In the genomic region with DNA sequence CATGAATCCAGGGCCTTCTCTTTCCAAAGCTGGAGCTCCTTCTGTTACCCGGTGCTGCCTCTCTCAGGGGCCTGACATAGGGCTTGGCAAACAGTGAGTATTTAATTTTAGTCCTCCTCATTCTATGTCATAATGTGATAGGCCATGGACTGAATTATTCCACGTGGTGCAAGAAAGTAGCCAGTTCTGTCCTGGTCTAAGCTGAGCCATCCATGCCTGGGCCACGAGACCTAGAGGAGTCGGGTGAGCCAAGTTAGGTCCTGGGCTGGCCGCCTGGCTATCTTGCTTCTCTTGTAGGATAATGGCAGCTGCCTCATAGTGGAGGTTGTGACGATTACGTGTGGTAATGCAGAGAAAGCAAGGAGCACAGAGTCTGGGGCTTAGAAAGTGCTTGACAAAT, we compare ENCODE assay signal across 27 cellular contexts.
"Had no signal": no experiment of that assay in that cellular context is flagged by ENCODE, and none has a peak within 500 bp of the region (broad histone marks: within the 10 kb centered on the region; RNA-seq: fewer than 3 reads in every experiment).

No MANE protein-coding gene starts in this region.

- H3K27me3 ChIP-seq: colonic mucosa, esophagus squamous epithelium, upper lobe of left lung, vagina had no signal

- H3K9me3 ChIP-seq: colonic mucosa, esophagus squamous epithelium, mucosa of descending colon, upper lobe of left lung, vagina had no signal

- H3K4me3 ChIP-seq: colonic mucosa, esophagus squamous epithelium, mucosa of descending colon, SK-N-MC, upper lobe of left lung, vagina had no signal

- ATAC-seq: activated naive CD8-positive, alpha-beta T cell treated with anti-CD3 and anti-CD28 coated beads, Interleukin-2, amount 50 U/mL, for 24 hours; activated T-helper 17 cell treated with anti-CD3 and anti-CD28 coated beads, Interleukin-2, amount 50 U/mL, for 72 hours; mucosa of descending colon; natural killer cell treated with Interleukin-12 subunit alpha and Interleukin-12 subunit beta and Interleukin-15 and Interleukin-18, amount 100 ng/mL, for 72 hours; WTC11 had no signal

- DNase-seq: activated CD4-positive, alpha-beta memory T cell treated with anti-CD3 and anti-CD28 coated beads, Interleukin-2, amount 10 ng/mL, durations not matched to agents 7 days and 5 days; activated CD4-positive, alpha-beta T cell treated with anti-CD3 and anti-CD28 coated beads for 1 hour; activated CD4-positive, alpha-beta T cell treated with anti-CD3 and anti-CD28 coated beads, Interleukin-2, amount 10 ng/mL, durations not matched to agents 7 days and 5 days; activated CD8-positive, alpha-beta memory T cell treated with anti-CD3 and anti-CD28 coated beads, Interleukin-2, amount 50 U/mL, for 48 hours; activated gamma-delta T cell treated with Interleukin-2 at 50 U/mL for 16 hours; activated naive CD4-positive, alpha-beta T cell treated with anti-CD3 and anti-CD28 coated beads, Interleukin-2, amount 50 U/mL, for 16 hours; activated naive CD8-positive, alpha-beta T cell treated with anti-CD3 and anti-CD28 coated beads, Interleukin-2, amount 50 U/mL, for 24 hours; activated T-cell treated with anti-CD3 and anti-CD28 coated beads, Interleukin-2, amount 50 U/mL, for 24 hours; cerebellar nuclear complex; colonic mucosa; effector CD8-positive, alpha-beta T cell; esophagus squamous epithelium; glutamatergic neuron; hippocampal formation; immature natural killer cell; kidney; mucosa of descending colon; stimulated activated CD4-positive, alpha-beta T cell treated with anti-CD3 and anti-CD28 coated beads, Interleukin-12 subunit alpha, Interleukin-12 subunit beta, amount 100 ng/mL, for 4 hours; stimulated activated CD4-positive, alpha-beta T cell treated with anti-CD3 and anti-CD28 coated beads, Interleukin-4, amount 100 ng/mL, for 1 hour; T-helper 9 cell; upper lobe of left lung had no signal

- H3K27ac ChIP-seq: colonic mucosa, epithelial cell of prostate, esophagus squamous epithelium, SK-N-MC, upper lobe of left lung, vagina had no signal

- H3K36me3 ChIP-seq: colonic mucosa, esophagus squamous epithelium, upper lobe of left lung, vagina had no signal
